ENCODE assay signal across 28 cellular contexts in genomic region chr7:84070101-84070500, GRCh38.
"Had no signal": no experiment of that assay in that cellular context is flagged by ENCODE, and none has a peak within 500 bp of the region (broad histone marks: within the 10 kb centered on the region; RNA-seq: fewer than 3 reads in every experiment).

No MANE protein-coding gene starts in this region.

- H3K27ac Mint-ChIP-seq: activated CD4-positive, alpha-beta memory T cell treated with anti-CD3 and anti-CD28 coated beads, Interleukin-2, amount 10 ng/mL, durations not matched to agents 7 days and 5 days; activated CD4-positive, alpha-beta T cell treated with anti-CD3 and anti-CD28 coated beads, Interleukin-2, amount 10 ng/mL, durations not matched to agents 7 days and 5 days; activated naive CD4-positive, alpha-beta T cell treated with anti-CD3 and anti-CD28 coated beads, Interleukin-2, amount 50 U/mL, for 24 hours; activated T-helper 17 cell treated with anti-CD3 and anti-CD28 coated beads, Interleukin-2, amount 50 U/mL, for 72 hours; progenitor cell of endocrine pancreas had no signal

- H3K27me3 ChIP-seq: colonic mucosa, dorsolateral prefrontal cortex, gastroesophageal sphincter, hepatocyte, neutrophil, ovary, right lobe of liver, testis, transverse colon had no signal

- H3K4me2 ChIP-seq: hepatocyte had no signal

- H3K27me3 Mint-ChIP-seq: activated CD4-positive, alpha-beta memory T cell treated with anti-CD3 and anti-CD28 coated beads, Interleukin-2, amount 10 ng/mL, durations not matched to agents 7 days and 5 days; activated CD4-positive, alpha-beta T cell treated with anti-CD3 and anti-CD28 coated beads, Interleukin-2, amount 10 ng/mL, durations not matched to agents 7 days and 5 days; activated naive CD4-positive, alpha-beta T cell treated with anti-CD3 and anti-CD28 coated beads, Interleukin-2, amount 50 U/mL, for 24 hours; activated T-helper 17 cell treated with anti-CD3 and anti-CD28 coated beads, Interleukin-2, amount 50 U/mL, for 72 hours; central memory CD8-positive, alpha-beta T cell; progenitor cell of endocrine pancreas had no signal

- H3K4me3 ChIP-seq: colonic mucosa, dorsolateral prefrontal cortex, gastroesophageal sphincter, hepatocyte, ovary, right lobe of liver, testis, transverse colon had no signal

- H3K4me1 ChIP-seq: colonic mucosa, right lobe of liver, testis had no signal

- H3K4me3 Mint-ChIP-seq: activated CD4-positive, alpha-beta memory T cell treated with anti-CD3 and anti-CD28 coated beads, Interleukin-2, amount 10 ng/mL, durations not matched to agents 7 days and 5 days; activated CD4-positive, alpha-beta T cell treated with anti-CD3 and anti-CD28 coated beads, Interleukin-2, amount 10 ng/mL, durations not matched to agents 7 days and 5 days; activated naive CD4-positive, alpha-beta T cell treated with anti-CD3 and anti-CD28 coated beads, Interleukin-2, amount 50 U/mL, for 24 hours; activated T-cell treated with anti-CD3 and anti-CD28 coated beads, Interleukin-2, amount 50 U/mL, for 4 hours; activated T-helper 17 cell treated with anti-CD3 and anti-CD28 coated beads, Interleukin-2, amount 50 U/mL, for 72 hours; central memory CD8-positive, alpha-beta T cell; nephron progenitor cell had no signal

- H2AFZ ChIP-seq: hepatocyte had no signal

- H3K36me3 ChIP-seq: colonic mucosa, gastroesophageal sphincter, neutrophil, ovary, right lobe of liver, transverse colon had no signal

- H3K36me3 Mint-ChIP-seq: activated naive CD4-positive, alpha-beta T cell treated with anti-CD3 and anti-CD28 coated beads, Interleukin-2, amount 50 U/mL, for 24 hours had no signal

- H3K4me1 Mint-ChIP-seq: activated CD4-positive, alpha-beta memory T cell treated with anti-CD3 and anti-CD28 coated beads, Interleukin-2, amount 10 ng/mL, durations not matched to agents 7 days and 5 days; activated T-helper 17 cell treated with anti-CD3 and anti-CD28 coated beads, Interleukin-2, amount 50 U/mL, for 72 hours; central memory CD8-positive, alpha-beta T cell had no signal

- H3K9me3 ChIP-seq: colonic mucosa, gastroesophageal sphincter, neutrophil, ovary, right lobe of liver, testis, transverse colon had no signal

- DNase-seq: activated CD4-positive, alpha-beta memory T cell treated with anti-CD3 and anti-CD28 coated beads, Interleukin-2, amount 10 ng/mL, durations not matched to agents 7 days and 5 days; activated CD4-positive, alpha-beta T cell treated with anti-CD3 and anti-CD28 coated beads, Interleukin-2, amount 10 ng/mL, durations not matched to agents 7 days and 5 days; activated CD4-positive, CD25-positive, alpha-beta regulatory T cell treated with anti-CD3 and anti-CD28 coated beads, Interleukin-2, amount 50 U/mL, for 72 hours; activated gamma-delta T cell treated with Interleukin-2 at 50 U/mL for 16 hours; activated T-cell treated with anti-CD3 and anti-CD28 coated beads, Interleukin-2, amount 50 U/mL, for 4 hours; colonic mucosa; dorsolateral prefrontal cortex; effector memory CD4-positive, alpha-beta T cell; erythroblast; islet precursor cell; left ventricle myocardium superior; mammary epithelial cell; nephron progenitor cell; ovary; right lobe of liver; stimulated activated CD4-positive, alpha-beta T cell treated with anti-CD3 and anti-CD28 coated beads, Interleukin-4, amount 100 ng/mL, for 1 hour; stimulated activated naive CD8-positive, alpha-beta T cell treated with anti-CD3 and anti-CD28 coated beads, Interleukin-15, Interleukin-2, amounts not matched to agents 100 U/mL and 50 U/mL, for 24 hours; T-helper 2 cell; testis; transverse colon had no signal

- ATAC-seq: activated T-cell treated with anti-CD3 and anti-CD28 coated beads, Interleukin-2, amount 50 U/mL, for 4 hours; activated T-helper 17 cell treated with anti-CD3 and anti-CD28 coated beads, Interleukin-2, amount 50 U/mL, for 72 hours; gastroesophageal sphincter; left ventricle myocardium superior; right lobe of liver; stimulated activated naive CD8-positive, alpha-beta T cell treated with anti-CD3 and anti-CD28 coated beads, Interleukin-15, Interleukin-2, amounts not matched to agents 100 U/mL and 50 U/mL, for 24 hours had no signal

- FAIRE-seq: bronchial epithelial cell had no signal

- H3K9me3 Mint-ChIP-seq: activated CD4-positive, alpha-beta memory T cell treated with anti-CD3 and anti-CD28 coated beads, Interleukin-2, amount 10 ng/mL, durations not matched to agents 7 days and 5 days; activated CD4-positive, alpha-beta T cell treated with anti-CD3 and anti-CD28 coated beads, Interleukin-2, amount 10 ng/mL, durations not matched to agents 7 days and 5 days; activated naive CD4-positive, alpha-beta T cell treated with anti-CD3 and anti-CD28 coated beads, Interleukin-2, amount 50 U/mL, for 24 hours; activated T-cell treated with anti-CD3 and anti-CD28 coated beads, Interleukin-2, amount 50 U/mL, for 4 hours; activated T-helper 17 cell treated with anti-CD3 and anti-CD28 coated beads, Interleukin-2, amount 50 U/mL, for 72 hours; nephron progenitor cell had no signal
